In the genomic region with DNA sequence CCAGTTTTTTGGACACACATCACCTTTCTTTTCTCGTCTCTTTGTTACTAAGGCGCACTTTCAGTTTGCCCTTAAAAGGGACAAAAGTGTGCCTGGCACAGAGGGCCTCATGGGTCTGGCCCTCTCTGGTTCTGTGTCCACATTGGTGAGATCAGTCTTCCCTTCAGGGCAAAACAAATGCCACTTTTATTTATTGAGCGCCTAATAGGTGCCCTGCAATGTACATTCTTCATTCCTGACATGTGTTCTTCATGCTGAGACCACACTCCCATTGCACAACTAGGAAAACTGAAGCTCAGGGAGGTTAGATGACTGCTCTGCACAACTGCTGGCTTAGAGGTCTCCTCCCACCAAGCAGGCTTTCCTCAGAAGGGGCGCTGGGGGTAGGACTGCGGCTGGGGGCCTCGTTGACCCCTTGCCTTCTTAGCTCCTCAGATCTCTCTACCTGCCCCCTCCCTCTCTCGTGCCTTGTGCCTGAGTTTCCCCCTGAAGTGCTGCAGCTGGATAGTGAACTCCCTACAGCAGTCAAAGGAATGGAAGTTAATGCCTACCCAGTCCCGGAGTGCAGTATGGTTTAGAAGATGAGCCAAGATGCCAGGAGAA, we compare ENCODE assay signal across 16 cellular contexts.
"Had no signal": no experiment of that assay in that cellular context is flagged by ENCODE, and none has a peak within 500 bp of the region (broad histone marks: within the 10 kb centered on the region; RNA-seq: fewer than 3 reads in every experiment).

No MANE protein-coding gene starts in this region.

- H3K4me1 ChIP-seq: gastrocnemius medialis had no signal

- ATAC-seq: gastrocnemius medialis, heart right ventricle, T-helper 17 cell had no signal

- H3K27ac ChIP-seq: brain microvascular endothelial cell, gastrocnemius medialis, heart right ventricle, upper lobe of left lung had no signal

- H3K4me3 Mint-ChIP-seq: activated B cell treated with CpG ODN at 0.5 μM for 24 hours; activated CD4-positive, alpha-beta T cell treated with anti-CD3 and anti-CD28 coated beads, Interleukin-2, amount 10 ng/mL, durations not matched to agents 24 days and 14 days; T-helper 17 cell had no signal

- H3K4me3 ChIP-seq: gastrocnemius medialis, heart right ventricle, lung, skin epidermis, upper lobe of left lung had no signal

- H3K9me3 ChIP-seq: upper lobe of left lung had no signal

- H3K27ac Mint-ChIP-seq: activated B cell treated with CpG ODN at 0.5 μM for 24 hours; activated CD4-positive, alpha-beta T cell treated with anti-CD3 and anti-CD28 coated beads, Interleukin-2, amount 10 ng/mL, durations not matched to agents 24 days and 14 days; T-helper 17 cell had no signal

- H3K36me3 ChIP-seq: brain microvascular endothelial cell, gastrocnemius medialis, heart right ventricle, upper lobe of left lung had no signal

- H3K4me1 Mint-ChIP-seq: activated B cell treated with CpG ODN at 0.5 μM for 24 hours; activated CD4-positive, alpha-beta T cell treated with anti-CD3 and anti-CD28 coated beads, Interleukin-2, amount 10 ng/mL, durations not matched to agents 24 days and 14 days; T-helper 17 cell had no signal

- H3K27me3 ChIP-seq: upper lobe of left lung had no signal

- DNase-seq: activated B cell treated with CpG ODN at 0.5 μM for 24 hours; activated CD4-positive, alpha-beta T cell treated with anti-CD3 and anti-CD28 coated beads, Interleukin-2, amount 10 ng/mL, durations not matched to agents 24 days and 14 days; activated CD8-positive, alpha-beta memory T cell treated with anti-CD3 and anti-CD28 coated beads, Interleukin-2, amount 50 U/mL, for 48 hours; activated naive CD4-positive, alpha-beta T cell treated with Interleukin-2 at 50 U/mL for 16 hours; anterior cingulate cortex; brain microvascular endothelial cell; gastrocnemius medialis; heart right ventricle; midbrain; nucleus accumbens; stimulated activated CD4-positive, alpha-beta T cell treated with anti-CD3 and anti-CD28 coated beads, Interleukin-4, amount 100 ng/mL, for 24 hours; stimulated activated naive CD4-positive, alpha-beta T cell treated with Interleukin-2 at 50 U/mL for 16 hours; T-helper 17 cell; upper lobe of left lung had no signal
